In the genomic region with DNA sequence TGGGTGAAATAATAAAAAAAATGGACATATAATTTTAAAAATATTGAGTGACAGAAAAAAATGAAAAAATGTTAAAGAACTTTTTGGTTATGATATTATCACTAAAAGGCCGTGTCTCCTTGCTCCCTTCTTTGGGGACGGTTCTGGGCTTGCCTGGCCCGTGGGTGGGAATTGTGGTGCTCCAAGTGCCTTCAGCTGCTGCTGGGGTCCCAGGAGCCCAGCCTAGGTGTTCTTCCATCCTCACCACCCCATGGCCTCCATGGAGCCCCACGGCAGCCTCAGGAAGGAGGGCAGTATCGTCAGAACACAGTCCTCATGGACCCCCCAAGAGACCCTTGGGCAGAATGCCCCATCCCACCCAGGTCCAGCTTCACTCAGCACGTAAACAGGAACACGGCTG, we compare ENCODE assay signal across 9 cellular contexts. TPM values are rescaled to one million over a fixed set of nuclear protein-coding genes. Genes with fewer than 3 reads are reported as not detected.
DNase-seq lines count a peak whose midpoint lies in the region; ATAC-seq, FAIRE-seq and TF ChIP-seq lines count a peak whose summit lies in the region.
"Not testable (repeated sequence)": the region's sequence is repeated elsewhere in the genome, so short reads cannot be mapped to it uniquely, and the experiment has no call there.
"Had no signal": no experiment of that assay in that cellular context is flagged by ENCODE, and none has a peak within 500 bp of the region (broad histone marks: within the 10 kb centered on the region; RNA-seq: fewer than 3 reads in every experiment).

No MANE protein-coding gene starts in this region.

- FAIRE-seq in endothelial cell of umbilical vein (lab: Jason Lieb, UNC) = peak; percentile 69

- peaks cover 0 to 49% (median 31%) of the 10 kb centered on the region in 10 experiments; a peak in 13 of 20 replicates for H3K4me1 ChIP-seq in BLaER1 treated with 17β-estradiol and CSF1 and Interleukin-3, amounts not matched to agents 10 nM and 100 nM
- H3K4me1 ChIP-seq in endothelial cell of umbilical vein (ENCODE audit: control insufficient read depth, extremely low read depth, insufficient read depth, low read length); right atrium auricular region; upper lobe of right lung: not testable (repeated sequence)

- POLR2A ChIA-PET in activated CD8-positive, alpha-beta T cell treated with anti-CD3 and anti-CD28 coated beads, Interleukin-2, amount 10 ng/mL, durations not matched to agents 7 days and 5 days (lab: Charles Lee); endothelial cell of umbilical vein (lab: Charles Lee): not testable (repeated sequence)

- not testable (repeated sequence) for H3K27ac Mint-ChIP-seq in activated CD8-positive, alpha-beta T cell treated with anti-CD3 and anti-CD28 coated beads, Interleukin-2, amount 10 ng/mL, durations not matched to agents 7 days and 5 days; osteocyte (ENCODE audit: unreplicated experiment)

- not testable (repeated sequence) for H3K36me3 ChIP-seq in BLaER1 treated with 17β-estradiol and CSF1 and Interleukin-3, amounts not matched to agents 10 nM and 100 nM; SU-DHL-6 (ENCODE audit: low read length); endothelial cell of umbilical vein (ENCODE audit: control insufficient read depth in 2 of 2, extremely low read depth in 1 of 2, insufficient read depth in 2 of 2, low read length in 2 of 2); right atrium auricular region; upper lobe of right lung

- not testable (repeated sequence) for H3K27ac ChIP-seq in BLaER1 treated with 17β-estradiol and CSF1 and Interleukin-3, amounts not matched to agents 10 nM and 100 nM; endothelial cell of umbilical vein (ENCODE audit: insufficient read depth, low read depth, low read length); right atrium auricular region; upper lobe of right lung
- H3K27ac ChIP-seq in SU-DHL-6 (ENCODE audit: low read depth, low read length) = peak overlapping the region; percentile 65

- not testable (repeated sequence) for H3K79me2 ChIP-seq in SU-DHL-6 (ENCODE audit: insufficient read depth, low read length); endothelial cell of umbilical vein (ENCODE audit: control insufficient read depth, insufficient read depth, low read length)

- H3K4me1 Mint-ChIP-seq in activated CD8-positive, alpha-beta T cell treated with anti-CD3 and anti-CD28 coated beads, Interleukin-2, amount 10 ng/mL, durations not matched to agents 7 days and 5 days (ENCODE audit: low read depth) = peaks cover 14% of the 10 kb centered on the region
- peaks cover 17% of the 10 kb centered on the region for H3K4me1 Mint-ChIP-seq in osteocyte (ENCODE audit: unreplicated experiment)

- H2AFZ ChIP-seq in SU-DHL-6 (ENCODE audit: low read depth, low read length, severe bottlenecking); endothelial cell of umbilical vein (ENCODE audit: low read depth, low read length): not testable (repeated sequence)

- H3F3A ChIP-seq in SU-DHL-6 (ENCODE audit: insufficient read depth) = not testable (repeated sequence)

- dilution Hi-C loops in endothelial cell of umbilical vein (cut with MboI; ENCODE audit: extremely low pct_ligation_motif_present, low sequenced_read_pairs) = not testable (repeated sequence)

- peak overlapping the region in 8 of 11 experiments; percentile 38 to 77 (median 67); a peak in 15 of 22 replicates for H3K4me2 ChIP-seq in BLaER1 treated with 17β-estradiol and CSF1 and Interleukin-3, amounts not matched to agents 10 nM and 100 nM
- not testable (repeated sequence) for H3K4me2 ChIP-seq in SU-DHL-6 (ENCODE audit: low read depth, low read length, poor library complexity, severe bottlenecking); endothelial cell of umbilical vein (ENCODE audit: insufficient read depth, low read length)

- H3K4me3 ChIP-seq in BLaER1 treated with 17β-estradiol and CSF1 and Interleukin-3, amounts not matched to agents 10 nM and 100 nM; SU-DHL-6 (ENCODE audit: insufficient read depth, low read length, poor library complexity, severe bottlenecking); endothelial cell of umbilical vein (replicated peaks in 1 of 3; ENCODE audit: insufficient read depth in 1 of 3, low read depth in 1 of 3, low read length in 3 of 3); right atrium auricular region; upper lobe of right lung: not testable (repeated sequence)

- not testable (repeated sequence) for H3K9me3 ChIP-seq in BLaER1 treated with 17β-estradiol and CSF1 and Interleukin-3, amounts not matched to agents 10 nM and 100 nM (replicated peaks in 1 of 11); SU-DHL-6 (ENCODE audit: insufficient read depth, low read length); endothelial cell of umbilical vein (replicated peaks; ENCODE audit: control insufficient read depth, insufficient read depth, low read length); right atrium auricular region; upper lobe of right lung

- not testable (repeated sequence) for H3K4me3 Mint-ChIP-seq in activated CD8-positive, alpha-beta T cell treated with anti-CD3 and anti-CD28 coated beads, Interleukin-2, amount 10 ng/mL, durations not matched to agents 7 days and 5 days; osteocyte (ENCODE audit: unreplicated experiment)

- TF ChIP-seq POLR2A in endothelial cell of umbilical vein (IDR thresholded peaks at IDR 0.05; ENCODE audit: low read depth, low read length) = not testable (repeated sequence)

- H3K9me1 ChIP-seq in endothelial cell of umbilical vein (replicated peaks; ENCODE audit: control insufficient read depth, extremely low read depth, insufficient read depth, low read length) = not testable (repeated sequence)

- peak; percentile 18 for DNase-seq in activated CD8-positive, alpha-beta T cell treated with anti-CD3 and anti-CD28 coated beads, Interleukin-2, amount 10 ng/mL, durations not matched to agents 7 days and 5 days
- DNase-seq in endothelial cell of umbilical vein (ENCODE audit: low read depth, low spot score) = not testable (repeated sequence)
- DNase-seq in right atrium auricular region (ENCODE audit: low spot score) (peak; percentile 28), osteocyte (ENCODE audit: extremely low spot score, unreplicated experiment) (peak; percentile 70), upper lobe of right lung (peak; percentile 31)

- TF ChIP-seq CTCF in SU-DHL-6 (IDR thresholded peaks at IDR 0.05; ENCODE audit: insufficient read depth, low read length, poor library complexity, severe bottlenecking); endothelial cell of umbilical vein (IDR thresholded peaks at IDR 0.05; ENCODE audit: extremely low read depth in 1 of 2, insufficient read depth in 1 of 2, low read depth in 1 of 2, low read length in 2 of 2); right atrium auricular region (IDR thresholded peaks at IDR 0.05); osteocyte (IDR thresholded peaks at IDR 0.05); upper lobe of right lung (IDR thresholded peaks at IDR 0.05): not testable (repeated sequence)

- H4K20me1 ChIP-seq in BLaER1 treated with 17β-estradiol and CSF1 and Interleukin-3, amounts not matched to agents 10 nM and 100 nM; SU-DHL-6 (ENCODE audit: low read depth, low read length); endothelial cell of umbilical vein (replicated peaks; ENCODE audit: control insufficient read depth, extremely low read depth, insufficient read depth, low read length): not testable (repeated sequence)

- H3K36me3 Mint-ChIP-seq in activated CD8-positive, alpha-beta T cell treated with anti-CD3 and anti-CD28 coated beads, Interleukin-2, amount 10 ng/mL, durations not matched to agents 7 days and 5 days (ENCODE audit: low read depth); osteocyte (ENCODE audit: unreplicated experiment): not testable (repeated sequence)

- H3K9me3 Mint-ChIP-seq in activated CD8-positive, alpha-beta T cell treated with anti-CD3 and anti-CD28 coated beads, Interleukin-2, amount 10 ng/mL, durations not matched to agents 7 days and 5 days (ENCODE audit: insufficient read depth); osteocyte (ENCODE audit: unreplicated experiment): not testable (repeated sequence)

- H3K9me2 ChIP-seq in SU-DHL-6 (replicated peaks; ENCODE audit: insufficient read depth, low read length) = not testable (repeated sequence)

- CTCF ChIA-PET in activated CD8-positive, alpha-beta T cell treated with anti-CD3 and anti-CD28 coated beads, Interleukin-2, amount 10 ng/mL, durations not matched to agents 7 days and 5 days (lab: Charles Lee); endothelial cell of umbilical vein (lab: Charles Lee): not testable (repeated sequence)

- H3K9ac ChIP-seq in BLaER1 treated with 17β-estradiol and CSF1 and Interleukin-3, amounts not matched to agents 10 nM and 100 nM; endothelial cell of umbilical vein (replicated peaks; ENCODE audit: extremely low read depth, insufficient read depth, low read length): not testable (repeated sequence)
- H3K9ac ChIP-seq in SU-DHL-6 (ENCODE audit: low read length) = peak overlapping the region; percentile 38; the same call in 1 of the 2 replicates

- intact Hi-C loops in endothelial cell of umbilical vein (cut with micrococcal nuclease); upper lobe of right lung (cut with DNase I): not testable (repeated sequence)

- H3K27me3 Mint-ChIP-seq in activated CD8-positive, alpha-beta T cell treated with anti-CD3 and anti-CD28 coated beads, Interleukin-2, amount 10 ng/mL, durations not matched to agents 7 days and 5 days (ENCODE audit: low read depth); osteocyte (ENCODE audit: unreplicated experiment): not testable (repeated sequence)

- BruUV-seq in endothelial cell of umbilical vein (replicated peaks; lab: Mats Ljungman, UMichigan) = not testable (repeated sequence)

- H3K27me3 ChIP-seq in BLaER1 treated with 17β-estradiol and CSF1 and Interleukin-3, amounts not matched to agents 10 nM and 100 nM = peaks cover 0 to 39% (median 0%) of the 10 kb centered on the region in 11 experiments; a peak in 9 of 22 replicates
- H3K27me3 ChIP-seq in SU-DHL-6 (ENCODE audit: low read length); endothelial cell of umbilical vein (ENCODE audit: control insufficient read depth in 2 of 2, insufficient read depth in 2 of 2, low read length in 2 of 2); right atrium auricular region; upper lobe of right lung: not testable (repeated sequence)

- ATAC-seq in activated CD8-positive, alpha-beta T cell treated with anti-CD3 and anti-CD28 coated beads, Interleukin-2, amount 10 ng/mL, durations not matched to agents 7 days and 5 days; upper lobe of right lung: not testable (repeated sequence)

RNA-seq across cellular contexts. Expression of gene APOD, which starts 45.9 kb away (rescaled TPM):
- not detected for total RNA-seq in activated CD8-positive, alpha-beta T cell treated with anti-CD3 and anti-CD28 coated beads, Interleukin-2, amount 10 ng/mL, durations not matched to agents 7 days and 5 days
- total RNA-seq in endothelial cell of umbilical vein (1.8 and 2.9 TPM in 2 replicates), right atrium auricular region (10 to 100 TPM; 79.6 to 93.2 TPM), osteocyte (2.6 and 3.2 TPM in 2 replicates), upper lobe of right lung (59.4 TPM)
- polyA plus RNA-seq in endothelial cell of umbilical vein = 2.2 and 3.1 TPM in 2 replicates
- polyA plus RNA-seq in endothelial cell of umbilical vein (2011; cell fraction: cytosol; rRNA removed) = 2.4 and 2.8 TPM in 2 replicates
- 0.18 and 0.41 TPM in 2 replicates for polyA plus RNA-seq in endothelial cell of umbilical vein (2011; cell fraction: nucleus; rRNA removed)
- 5.4 and 6.1 TPM in 2 replicates for polyA plus RNA-seq in endothelial cell of umbilical vein (2012)
- polyA minus RNA-seq in endothelial cell of umbilical vein = 1.7 and 2.0 TPM in 2 replicates
- not detected for polyA minus RNA-seq in endothelial cell of umbilical vein (2011; cell fraction: cytosol; rRNA and poly(A)+ RNA removed)
- polyA minus RNA-seq in endothelial cell of umbilical vein (2011; cell fraction: nucleus; rRNA and poly(A)+ RNA removed) = 0.63 TPM in 1 of 2 replicates, not detected in the other
- total RNA-seq: CD4-positive, CD25-positive, alpha-beta regulatory T cell; CD8-positive, alpha-beta T cell had no signal

Comparison
In these comparisons a context has a peak if more than half of its experiments do, and no peak if none do; other contexts are left out.
1. RNA of gene APOD, which starts 45.9 kb away (total RNA-seq): 79.6 to 93.2 TPM in right atrium auricular region and 59.4 TPM in upper lobe of right lung (single experiment); 2.6 to 3.2 TPM in osteocyte, 1.8 to 2.9 TPM in endothelial cell of umbilical vein and not detected in activated CD8-positive, alpha-beta T cell treated with anti-CD3 and anti-CD28 coated beads, Interleukin-2, amount 10 ng/mL, durations not matched to agents 7 days and 5 days; every median in the first group is over 10 times any median in the second.